Comparison of ENCODE assay signal across 16 cellular contexts in the genomic region with DNA sequence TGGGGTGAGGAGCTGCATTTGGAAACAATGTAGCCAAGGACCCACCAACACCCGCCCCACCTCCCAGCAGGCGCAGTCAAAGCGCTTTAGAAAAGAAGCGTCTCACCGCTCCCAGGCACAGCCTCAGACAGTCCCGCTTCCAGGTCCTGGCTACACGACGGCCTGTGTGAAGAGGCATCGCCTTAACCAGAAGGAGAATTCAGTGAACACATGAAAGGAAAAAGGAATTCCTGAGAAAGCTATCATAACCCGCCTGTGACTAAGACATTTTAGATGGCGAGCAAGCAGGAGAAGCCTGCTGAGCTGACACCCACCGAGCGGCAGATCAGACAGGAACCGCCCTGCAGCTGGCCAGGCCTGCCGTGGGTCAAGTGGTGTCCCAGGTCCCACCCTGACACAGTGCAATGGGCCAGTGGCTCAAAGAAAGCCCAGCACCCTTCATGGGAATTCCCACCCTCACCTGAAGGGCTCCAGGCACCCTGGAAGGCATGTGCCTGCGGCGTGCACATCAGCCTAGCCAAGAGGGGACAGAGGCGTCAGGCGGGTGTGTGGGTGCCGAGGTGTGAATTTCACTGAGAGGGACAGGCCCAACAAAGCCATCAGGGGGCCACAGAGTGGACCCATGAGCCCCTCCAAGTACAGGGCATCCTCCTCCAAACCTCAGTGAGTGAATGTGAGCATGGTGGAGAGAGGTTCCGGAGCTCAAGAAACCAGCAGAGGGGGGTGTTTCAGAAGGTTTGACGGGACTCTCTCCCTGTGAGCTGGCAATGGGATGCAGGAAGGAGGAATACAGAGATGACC.
A peak's percentile ranks its signal among the peaks of the same experiment; 100 is the strongest.
DNase-seq lines count a peak whose midpoint lies in the region; ATAC-seq, FAIRE-seq and TF ChIP-seq lines count a peak whose summit lies in the region.
"Had no signal": no experiment of that assay in that cellular context is flagged by ENCODE, and none has a peak within 500 bp of the region (broad histone marks: within the 10 kb centered on the region; RNA-seq: fewer than 3 reads in every experiment).

No MANE protein-coding gene starts in this region.

- peaks cover 12% of the 10 kb centered on the region for H3K4me1 Mint-ChIP-seq in WTC11
- no peaks in the 10 kb centered on the region for H3K4me1 Mint-ChIP-seq in activated naive CD4-positive, alpha-beta T cell treated with anti-CD3 and anti-CD28 coated beads for 36 hours (ENCODE audit: low read depth)
- no peaks in the 10 kb centered on the region for H3K4me1 Mint-ChIP-seq in activated CD8-positive, alpha-beta T cell treated with anti-CD3 and anti-CD28 coated beads, Interleukin-2, amount 10 ng/mL, durations not matched to agents 7 days and 5 days (ENCODE audit: low read depth)
- H3K4me1 Mint-ChIP-seq in Calu3 (ENCODE audit: low read depth, unreplicated experiment): no peaks in the 10 kb centered on the region

- no peaks in the 10 kb centered on the region for H3K27me3 ChIP-seq in A673 (replicated peaks; ENCODE audit: insufficient read depth, low read depth, low read length, poor library complexity)
- H3K27me3 ChIP-seq: gastrocnemius medialis had no signal

- H3K36me3 Mint-ChIP-seq in WTC11 (no peaks in the 10 kb centered on the region), Calu3 (ENCODE audit: insufficient read depth, unreplicated experiment) (no peaks in the 10 kb centered on the region)
- H3K36me3 Mint-ChIP-seq in activated naive CD4-positive, alpha-beta T cell treated with anti-CD3 and anti-CD28 coated beads for 36 hours (ENCODE audit: low read depth): no peaks in the 10 kb centered on the region
- no peaks in the 10 kb centered on the region for H3K36me3 Mint-ChIP-seq in activated CD8-positive, alpha-beta T cell treated with anti-CD3 and anti-CD28 coated beads, Interleukin-2, amount 10 ng/mL, durations not matched to agents 7 days and 5 days (ENCODE audit: low read depth)

- H3K27me3 Mint-ChIP-seq in WTC11 (ENCODE audit: low read depth) (no peaks in the 10 kb centered on the region; the same call in 1 of the 2 replicates), Calu3 (ENCODE audit: unreplicated experiment) (no peaks in the 10 kb centered on the region)
- no peaks in the 10 kb centered on the region for H3K27me3 Mint-ChIP-seq in activated naive CD4-positive, alpha-beta T cell treated with anti-CD3 and anti-CD28 coated beads for 36 hours (ENCODE audit: low read depth)
- H3K27me3 Mint-ChIP-seq in activated CD8-positive, alpha-beta T cell treated with anti-CD3 and anti-CD28 coated beads, Interleukin-2, amount 10 ng/mL, durations not matched to agents 7 days and 5 days (ENCODE audit: low read depth): no peaks in the 10 kb centered on the region
- H3K27me3 Mint-ChIP-seq: activated CD8-positive, alpha-beta T cell treated with anti-CD3 and anti-CD28 coated beads for 36 hours had no signal

- H3K9me3 ChIP-seq in A673 (ENCODE audit: low read depth, low read length, poor library complexity, severe bottlenecking): no peaks in the 10 kb centered on the region
- H3K9me3 ChIP-seq in kidney (ENCODE audit: control insufficient read depth in 1 of 2, low read length in 2 of 2): no peaks in the 10 kb centered on the region
- H3K9me3 ChIP-seq: gastrocnemius medialis had no signal

- no peak overlapping the region for H3K4me3 ChIP-seq in A673 (ENCODE audit: low read depth, low read length, poor library complexity, severe bottlenecking)
- no peak overlapping the region for H3K4me3 ChIP-seq in kidney (ENCODE audit: low read length in 2 of 2)
- H3K4me3 ChIP-seq: gastrocnemius medialis had no signal

- DNase-seq in A673 (ENCODE audit: low spot score): no peak
- peak; percentile 7 for DNase-seq in GM04503 (ENCODE audit: low read depth)
- no peak for DNase-seq in WTC11 (ENCODE audit: low spot score)
- peak; percentile 59 for DNase-seq in kidney
- DNase-seq in activated naive CD4-positive, alpha-beta T cell treated with anti-CD3 and anti-CD28 coated beads for 36 hours: no peak
- DNase-seq in activated CD8-positive, alpha-beta T cell treated with anti-CD3 and anti-CD28 coated beads, Interleukin-2, amount 10 ng/mL, durations not matched to agents 7 days and 5 days: no peak
- DNase-seq in Calu3: no peak
- no peak for DNase-seq in NCI-H1105 (lab: John Stamatoyannopoulos, UW)
- DNase-seq: activated CD8-positive, alpha-beta T cell treated with anti-CD3 and anti-CD28 coated beads for 36 hours; activated naive CD4-positive, alpha-beta T cell treated with Interleukin-2 at 50 U/mL for 16 hours; gastrocnemius medialis; stimulated activated CD4-positive, alpha-beta T cell treated with anti-CD3 and anti-CD28 coated beads, Interleukin-4, amount 100 ng/mL, for 1 hour; stimulated activated naive CD8-positive, alpha-beta T cell treated with anti-CD3 and anti-CD28 coated beads, Interleukin-15, Interleukin-2, amounts not matched to agents 100 U/mL and 50 U/mL, for 24 hours had no signal

- TF ChIP-seq CTCF in A673 (conservative IDR thresholded peaks at IDR 0.05; ENCODE audit: low read depth, low read length): 0 out of 2 replicates have a peak, but pooled peaks have one; percentile 12
- TF ChIP-seq CTCF in WTC11 (IDR thresholded peaks at IDR 0.05): no peak
- no peak for TF ChIP-seq CTCF in kidney (IDR thresholded peaks at IDR 0.05; ENCODE audit: borderline replicate concordance, extremely low read depth, insufficient read depth)
- TF ChIP-seq CTCF in Calu3 (IDR thresholded peaks at IDR 0.05; ENCODE audit: unreplicated experiment): no peak

- H3K4me1 ChIP-seq in A673 (ENCODE audit: insufficient read depth, low read length, poor library complexity, severe bottlenecking): no peaks in the 10 kb centered on the region
- no peaks in the 10 kb centered on the region for H3K4me1 ChIP-seq in kidney (ENCODE audit: control insufficient read depth in 1 of 2, insufficient read depth in 1 of 2, low read depth in 1 of 2, low read length in 2 of 2)
- H3K4me1 ChIP-seq: gastrocnemius medialis had no signal

- POLR2A ChIA-PET in A673 (lab: Charles Lee; ENCODE audit: low non-redundant PET): no interaction called here
- POLR2A ChIA-PET in WTC11 (lab: Charles Lee): interaction anchor here (1.0 kb wide), 1 partner anchor 9 kb away, joined by 3 read pairs; no protein-coding TSS in a partner anchor
- POLR2A ChIA-PET in activated CD8-positive, alpha-beta T cell treated with anti-CD3 and anti-CD28 coated beads, Interleukin-2, amount 10 ng/mL, durations not matched to agents 7 days and 5 days (lab: Charles Lee): no interaction called here

- FAIRE-seq in kidney (lab: Jason Lieb, UNC): no peak

- ATAC-seq in WTC11: peak; percentile 20; the same call in 1 of the 2 replicates
- no peak for ATAC-seq in activated CD8-positive, alpha-beta T cell treated with anti-CD3 and anti-CD28 coated beads, Interleukin-2, amount 10 ng/mL, durations not matched to agents 7 days and 5 days
- ATAC-seq: activated CD8-positive, alpha-beta T cell treated with anti-CD3 and anti-CD28 coated beads for 36 hours; gastrocnemius medialis; stimulated activated naive CD8-positive, alpha-beta T cell treated with anti-CD3 and anti-CD28 coated beads, Interleukin-15, Interleukin-2, amounts not matched to agents 100 U/mL and 50 U/mL, for 24 hours had no signal

- H3K4me3 Mint-ChIP-seq in WTC11: no peak overlapping the region
- H3K4me3 Mint-ChIP-seq in activated naive CD4-positive, alpha-beta T cell treated with anti-CD3 and anti-CD28 coated beads for 36 hours: no peak overlapping the region
- no peak overlapping the region for H3K4me3 Mint-ChIP-seq in activated CD8-positive, alpha-beta T cell treated with anti-CD3 and anti-CD28 coated beads, Interleukin-2, amount 10 ng/mL, durations not matched to agents 7 days and 5 days
- no peak overlapping the region for H3K4me3 Mint-ChIP-seq in Calu3 (ENCODE audit: low read depth, unreplicated experiment)
- H3K4me3 Mint-ChIP-seq: activated CD8-positive, alpha-beta T cell treated with anti-CD3 and anti-CD28 coated beads for 36 hours; T-helper 1 cell treated with Interleukin-12 subunit alpha and Interleukin-12 subunit beta and Interleukin-4 antibody, amounts not matched to agents 30 μg/mL and 1 μg/mL, for 36 hours had no signal

- H3K9me3 Mint-ChIP-seq in WTC11: no peaks in the 10 kb centered on the region
- H3K9me3 Mint-ChIP-seq in activated naive CD4-positive, alpha-beta T cell treated with anti-CD3 and anti-CD28 coated beads for 36 hours: no peaks in the 10 kb centered on the region
- no peaks in the 10 kb centered on the region for H3K9me3 Mint-ChIP-seq in activated CD8-positive, alpha-beta T cell treated with anti-CD3 and anti-CD28 coated beads, Interleukin-2, amount 10 ng/mL, durations not matched to agents 7 days and 5 days (ENCODE audit: insufficient read depth)
- H3K9me3 Mint-ChIP-seq in Calu3 (ENCODE audit: low read depth, unreplicated experiment): no peaks in the 10 kb centered on the region
- H3K9me3 Mint-ChIP-seq: activated CD8-positive, alpha-beta T cell treated with anti-CD3 and anti-CD28 coated beads for 36 hours; T-helper 1 cell treated with Interleukin-12 subunit alpha and Interleukin-12 subunit beta and Interleukin-4 antibody, amounts not matched to agents 30 μg/mL and 1 μg/mL, for 36 hours had no signal

- H3K27ac Mint-ChIP-seq in WTC11 (no peak overlapping the region), Calu3 (ENCODE audit: unreplicated experiment) (no peak overlapping the region)
- H3K27ac Mint-ChIP-seq in activated naive CD4-positive, alpha-beta T cell treated with anti-CD3 and anti-CD28 coated beads for 36 hours: no peak overlapping the region
- H3K27ac Mint-ChIP-seq in activated CD8-positive, alpha-beta T cell treated with anti-CD3 and anti-CD28 coated beads, Interleukin-2, amount 10 ng/mL, durations not matched to agents 7 days and 5 days: no peak overlapping the region
- H3K27ac Mint-ChIP-seq: activated CD8-positive, alpha-beta T cell treated with anti-CD3 and anti-CD28 coated beads for 36 hours; progenitor cell of endocrine pancreas; T-helper 1 cell treated with Interleukin-12 subunit alpha and Interleukin-12 subunit beta and Interleukin-4 antibody, amounts not matched to agents 30 μg/mL and 1 μg/mL, for 36 hours had no signal

- H3K9ac ChIP-seq in kidney (ENCODE audit: low read length in 2 of 2): no peak overlapping the region

- CTCF ChIA-PET in A673 (lab: Charles Lee): no interaction called here
- CTCF ChIA-PET in WTC11 (lab: Charles Lee): interaction anchor here (0.6 to 4.9 kb wide), 13 partner anchors 9 to 489 kb away, joined by 3 to 70 read pairs (median 5); no protein-coding TSS in a partner anchor
- CTCF ChIA-PET in activated naive CD4-positive, alpha-beta T cell treated with anti-CD3 and anti-CD28 coated beads for 36 hours (lab: Charles Lee): interaction anchor here (0.5 kb wide), 1 partner anchor 319 kb away, joined by 3 read pairs; no protein-coding TSS in a partner anchor
- CTCF ChIA-PET in activated CD8-positive, alpha-beta T cell treated with anti-CD3 and anti-CD28 coated beads, Interleukin-2, amount 10 ng/mL, durations not matched to agents 7 days and 5 days (lab: Charles Lee): interaction anchor here (1.3 kb wide), 1 partner anchor 21 kb away, joined by 3 read pairs; no protein-coding TSS in a partner anchor
- CTCF ChIA-PET in Calu3 (lab: Charles Lee): no interaction called here

- no peaks in the 10 kb centered on the region for H3K36me3 ChIP-seq in A673 (ENCODE audit: insufficient read depth, low read length, poor library complexity, severe bottlenecking)
- no peaks in the 10 kb centered on the region for H3K36me3 ChIP-seq in kidney (ENCODE audit: control insufficient read depth in 1 of 2, insufficient read depth in 2 of 2, low read length in 2 of 2)
- H3K36me3 ChIP-seq: gastrocnemius medialis had no signal

- intact Hi-C loops in A673 (cut with micrococcal nuclease; ENCODE audit: unreplicated experiment): no loop called here
- intact Hi-C loops in kidney (cut with DNase I): no loop called here
- intact Hi-C loops in activated naive CD4-positive, alpha-beta T cell treated with anti-CD3 and anti-CD28 coated beads for 36 hours (cut with micrococcal nuclease): no loop called here
- intact Hi-C loops in Calu3 (cut with micrococcal nuclease; ENCODE audit: unreplicated experiment): no loop called here

- no TSS peak for BruUV-seq in A673 (replicated peaks; lab: Mats Ljungman, UMichigan)
- BruUV-seq in Calu3 (replicated peaks; lab: Mats Ljungman, UMichigan): no TSS peak

- no peak overlapping the region for H3K27ac ChIP-seq in A673 (ENCODE audit: low read depth, low read length, poor library complexity, severe bottlenecking)
- no peak overlapping the region for H3K27ac ChIP-seq in kidney (ENCODE audit: low read depth in 2 of 2, low read length in 2 of 2)
- H3K27ac ChIP-seq: C4-2B, gastrocnemius medialis had no signal

Comparison
In these comparisons a context has a peak if more than half of its experiments do, and no peak if none do; other contexts are left out.
1. DNase-seq: peak in GM04503 (single experiment) and kidney (single experiment); none in A673 (single experiment), WTC11 (single experiment), activated naive CD4-positive, alpha-beta T cell treated with anti-CD3 and anti-CD28 coated beads for 36 hours (single experiment), activated CD8-positive, alpha-beta T cell treated with anti-CD3 and anti-CD28 coated beads, Interleukin-2, amount 10 ng/mL, durations not matched to agents 7 days and 5 days (single experiment), Calu3 (single experiment) and NCI-H1105 (single experiment).
2. CTCF ChIA-PET loops: an anchor here in WTC11 (0.6 to 4.9 kb wide), activated naive CD4-positive, alpha-beta T cell treated with anti-CD3 and anti-CD28 coated beads for 36 hours (0.5 kb wide) and activated CD8-positive, alpha-beta T cell treated with anti-CD3 and anti-CD28 coated beads, Interleukin-2, amount 10 ng/mL, durations not matched to agents 7 days and 5 days (1.3 kb wide); none called in A673 and Calu3.